ENCODE assay signal across 1 cellular context in genomic region chr6:63764318-63764916, GRCh38.
TF ChIP-seq lines count a peak whose summit lies in the region.

No MANE protein-coding gene starts in this region.

TF ChIP-seq in WTC11, 78 proteins besides CTCF, POLR2A, EP300 and RAD21 (continued from another document):
- no peak for TF ChIP-seq ZNF281 (CRISPR knock-in tag; IDR thresholded peaks at IDR 0.05)
- no peak for TF ChIP-seq FOXJ3 (CRISPR knock-in tag; IDR thresholded peaks at IDR 0.05; ENCODE audit: borderline replicate concordance)
- TF ChIP-seq ZNF425 (CRISPR knock-in tag; conservative IDR thresholded peaks at IDR 0.05) = no peak
- no peak for TF ChIP-seq NR1H2 (CRISPR knock-in tag; IDR thresholded peaks at IDR 0.05)
- TF ChIP-seq RELA (CRISPR knock-in tag; IDR thresholded peaks at IDR 0.05; ENCODE audit: borderline replicate concordance) = no peak
- TF ChIP-seq PRDM15 (CRISPR knock-in tag; IDR thresholded peaks at IDR 0.05) = no peak
